Comparison of ENCODE assay signal across 1 cellular context in genomic region chr11:7494086-7494775, GRCh38.
TF ChIP-seq lines count a peak whose summit lies in the region.

No MANE protein-coding gene starts in this region.

TF ChIP-seq in HepG2, 621 proteins besides CTCF, POLR2A, EP300 and RAD21 (continues in another document):
- TF ChIP-seq ZNF746 (CRISPR knock-in tag; IDR thresholded peaks at IDR 0.05) (no peak), HNF1A (IDR thresholded peaks at IDR 0.05; ENCODE audit: low read depth) (no peak), HNF1A (CRISPR knock-in tag; IDR thresholded peaks at IDR 0.05; ENCODE audit: borderline replicate concordance) (no peak), ZMYM4 (CRISPR knock-in tag; IDR thresholded peaks at IDR 0.05) (peak; percentile 45; the same call in 1 of the 2 replicates), HDAC1 (CRISPR knock-in tag; IDR thresholded peaks at IDR 0.05) (0 out of 2 replicates have a peak, but pooled peaks have one; percentile 35), RCOR2 (CRISPR knock-in tag; IDR thresholded peaks at IDR 0.05) (0 out of 2 replicates have a peak, but pooled peaks have one; percentile 46), TIGD3 (CRISPR knock-in tag; IDR thresholded peaks at IDR 0.05; ENCODE audit: borderline replicate concordance) (no peak), GATAD2A (CRISPR knock-in tag; IDR thresholded peaks at IDR 0.05) (0 out of 2 replicates have a peak, but pooled peaks have one; percentile 23), TBL1XR1 (IDR thresholded peaks at IDR 0.05; ENCODE audit: borderline replicate concordance, low read length, partially characterized antibody) (no peak), SMAD3 (CRISPR knock-in tag; IDR thresholded peaks at IDR 0.05) (no peak), ZNF775 (CRISPR knock-in tag; IDR thresholded peaks at IDR 0.05; ENCODE audit: borderline replicate concordance) (no peak), RBM39 (IDR thresholded peaks at IDR 0.05; ENCODE audit: low read depth, low read length, poor library complexity, severe bottlenecking) (no peak), HNF4G (IDR thresholded peaks at IDR 0.05; ENCODE audit: borderline replicate concordance, low read depth, low read length) (0 out of 2 replicates have a peak, but pooled peaks have one; percentile 50), HNF4G (CRISPR knock-in tag; IDR thresholded peaks at IDR 0.05; ENCODE audit: borderline replicate concordance, low read depth) (no peak), ZSCAN12 (CRISPR knock-in tag; IDR thresholded peaks at IDR 0.05) (no peak), ZNF251 (CRISPR knock-in tag; IDR thresholded peaks at IDR 0.05) (no peak), ISX (CRISPR knock-in tag; conservative IDR thresholded peaks at IDR 0.05) (no peak), ZNF678 (CRISPR knock-in tag; IDR thresholded peaks at IDR 0.05) (no peak), RXRA (CRISPR knock-in tag; IDR thresholded peaks at IDR 0.05) (0 out of 2 replicates have a peak, but pooled peaks have one; percentile 19), ARNT2 (CRISPR knock-in tag; IDR thresholded peaks at IDR 0.05; ENCODE audit: low read depth) (no peak), MIER3 (CRISPR knock-in tag; IDR thresholded peaks at IDR 0.05; ENCODE audit: borderline replicate concordance) (no peak), BRCA1 (CRISPR knock-in tag; IDR thresholded peaks at IDR 0.05) (no peak), ZNF788 (CRISPR knock-in tag; IDR thresholded peaks at IDR 0.05; ENCODE audit: borderline replicate concordance) (no peak), ZNF260 (CRISPR knock-in tag; IDR thresholded peaks at IDR 0.05; ENCODE audit: borderline replicate concordance, low read depth) (no peak), KDM1A (CRISPR knock-in tag; IDR thresholded peaks at IDR 0.05) (peak; percentile 14; the same call in 1 of the 2 replicates), PAXIP1 (CRISPR knock-in tag; conservative IDR thresholded peaks at IDR 0.05) (peak; percentile 27; the same call in 1 of the 2 replicates), MLX (CRISPR knock-in tag; IDR thresholded peaks at IDR 0.05) (no peak), ZNF710 (CRISPR knock-in tag; IDR thresholded peaks at IDR 0.05; ENCODE audit: borderline replicate concordance) (peak; percentile 61; the same call in 1 of the 2 replicates), ESRRA (CRISPR knock-in tag; IDR thresholded peaks at IDR 0.05; ENCODE audit: low read depth) (peak; percentile 97), GZF1 (CRISPR knock-in tag; IDR thresholded peaks at IDR 0.05) (no peak), ZFP41 (CRISPR knock-in tag; IDR thresholded peaks at IDR 0.05; ENCODE audit: borderline replicate concordance) (no peak), ZMYM3 (CRISPR knock-in tag; IDR thresholded peaks at IDR 0.05) (peak; percentile 84), MBD4 (IDR thresholded peaks at IDR 0.05; ENCODE audit: borderline replicate concordance, low read length) (no peak), LRRFIP1 (CRISPR knock-in tag; conservative IDR thresholded peaks at IDR 0.05) (no peak), LBX2 (CRISPR knock-in tag; IDR thresholded peaks at IDR 0.05; ENCODE audit: borderline replicate concordance) (no peak), HNF4A (CRISPR knock-in tag; IDR thresholded peaks at IDR 0.05) (peak; percentile 78), RBAK (CRISPR knock-in tag; IDR thresholded peaks at IDR 0.05) (no peak), ATF1 (CRISPR knock-in tag; IDR thresholded peaks at IDR 0.05) (no peak), NFYB (CRISPR knock-in tag; IDR thresholded peaks at IDR 0.05) (no peak), ZXDC (CRISPR knock-in tag; IDR thresholded peaks at IDR 0.05) (no peak), IRF1 (CRISPR knock-in tag; IDR thresholded peaks at IDR 0.05; ENCODE audit: low read depth) (no peak), PBX3 (CRISPR knock-in tag; IDR thresholded peaks at IDR 0.05; ENCODE audit: borderline replicate concordance) (no peak), ZNF768 (CRISPR knock-in tag; IDR thresholded peaks at IDR 0.05) (peak; percentile 97), ZNF777 (CRISPR knock-in tag; IDR thresholded peaks at IDR 0.05) (no peak), RARG (CRISPR knock-in tag; IDR thresholded peaks at IDR 0.05; ENCODE audit: low read depth) (no peak)
